7 cellular contexts compared by ENCODE assay signal in the genomic region with DNA sequence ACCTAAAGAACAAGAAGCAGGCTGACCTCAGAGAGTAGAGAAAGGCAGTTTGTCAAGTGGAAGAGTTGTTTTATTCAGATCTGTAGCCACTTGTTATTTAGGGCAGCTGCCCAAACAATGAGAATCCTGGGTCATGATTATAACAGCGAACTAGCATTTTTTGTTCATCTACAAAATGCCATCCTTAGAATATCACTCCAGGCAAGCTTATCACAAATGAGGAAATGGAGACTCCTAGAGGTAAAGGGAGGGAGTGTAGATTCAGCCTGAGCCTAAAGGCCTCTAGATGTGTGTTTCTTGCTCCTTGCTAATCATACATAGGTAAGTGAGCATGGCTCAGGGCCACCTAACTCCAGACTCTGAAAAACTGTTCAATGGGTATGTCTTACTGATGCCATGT.
DNase-seq lines count a peak whose midpoint lies in the region; ATAC-seq, FAIRE-seq and TF ChIP-seq lines count a peak whose summit lies in the region.

No MANE protein-coding gene starts in this region.

- H3K79me2 ChIP-seq in GM12878 (ENCODE audit: control insufficient read depth, insufficient read depth, low read length) = no peaks in the 10 kb centered on the region

- H3K36me3 ChIP-seq in GM12878 (ENCODE audit: control insufficient read depth in 2 of 2, insufficient read depth in 2 of 2, low read length in 1 of 2) (no peaks in the 10 kb centered on the region), lung (ENCODE audit: control insufficient read depth in 2 of 2, insufficient read depth in 2 of 2, low read length in 2 of 2) (no peaks in the 10 kb centered on the region)

- no peak overlapping the region for H3K4me2 ChIP-seq in GM12878 (ENCODE audit: control insufficient read depth, insufficient read depth)

- no peak overlapping the region for H2AFZ ChIP-seq in GM12878 (ENCODE audit: control insufficient read depth, low read depth, low read length)

- in situ Hi-C loops in GM12878 (cut with MboI) = no loop called here

- RAD21 ChIA-PET in GM12878 (lab: Charles Lee; ENCODE audit: unreplicated experiment) = interaction anchor here (1.0 to 2.5 kb wide), 7 partner anchors 142 to 736 kb away, joined by 3 to 27 read pairs (median 4); no protein-coding TSS in a partner anchor

- no peaks in the 10 kb centered on the region for H4K20me1 ChIP-seq in GM12878 (ENCODE audit: control insufficient read depth, insufficient read depth)

- no TSS peak for BruUV-seq in GM12878 (replicated peaks; lab: Mats Ljungman, UMichigan)

- no peak overlapping the region for H3K4me3 ChIP-seq in GM12878
- no peak overlapping the region for H3K4me3 ChIP-seq in lung

- DNase-seq in NCI-H2029 (lab: John Stamatoyannopoulos, UW) (peak; percentile 49), GM12878 (ENCODE audit: low read depth, low spot score) (no peak), lung (ENCODE audit: low spot score) (no peak), iPS-NIHi11 (ENCODE audit: low spot score) (no peak)
- DNase-seq in stimulated activated CD4-positive, alpha-beta T cell treated with anti-CD3 and anti-CD28 coated beads, Interleukin-1b, Interleukin-23, amount 100 ng/mL, for 48 hours = no peak

- TF ChIP-seq POLR2A in GM18505 (IDR thresholded peaks at IDR 0.05; ENCODE audit: borderline replicate concordance, extremely low read depth, insufficient read depth, insufficient read length) = no peak
- TF ChIP-seq POLR2A in GM12878 (IDR thresholded peaks at IDR 0.05; ENCODE audit: low read depth, low read length) = no peak

- peak; percentile 75 for TF ChIP-seq RAD21 in GM12878 (IDR thresholded peaks at IDR 0.05; ENCODE audit: insufficient read depth, low read depth, low read length)

- intact Hi-C loops in GM12878 (cut with micrococcal nuclease; ENCODE audit: unreplicated experiment) = loop anchor here (1.0 to 10.0 kb wide), 6 partner anchors 143 to 737 kb away; a partner anchor contains a TSS

- ATAC-seq in GM18505 (IDR thresholded peaks at IDR 0.05; ENCODE audit: unreplicated experiment) (peak; percentile 71), HG02623 (IDR thresholded peaks at IDR 0.05; ENCODE audit: unreplicated experiment) (peak; percentile 76), GM12878 (peak; percentile 98), lung (ENCODE audit: insufficient read depth, low FRiP score) (peak; percentile 49)

- H3K27ac ChIP-seq in GM12878 (ENCODE audit: control insufficient read depth, insufficient read depth) = no peak overlapping the region
- no peak overlapping the region for H3K27ac ChIP-seq in lung (ENCODE audit: low read depth in 1 of 2, low read length in 1 of 2)

- TF ChIP-seq EP300 in GM12878 (IDR thresholded peaks at IDR 0.05; ENCODE audit: borderline replicate concordance in 1 of 2, control insufficient read depth in 1 of 2, low read depth in 2 of 2, low read length in 2 of 2) = no peak

- CTCF ChIA-PET in GM12878 (lab: Yijun Ruan, JAX) = interaction anchor here (0.9 to 5.6 kb wide), 10 partner anchors 10 to 737 kb away, joined by 3 to 49 read pairs (median 4); no protein-coding TSS in a partner anchor

- no peak for FAIRE-seq in GM12878 (lab: Jason Lieb, UNC)

- WGBS in GM12878 (ENCODE audit: insufficient coverage, insufficient replicate concordance, low lambda C conversion rate, missing lambda C conversion rate) = 86% methylated on average over 1 of the region's 1 CpG
- WGBS in lung, 2 donors = 84 to 92% methylated on average over 1 of the region's 1 CpG

- H3K27me3 ChIP-seq in GM12878 (replicated peaks in 1 of 2; ENCODE audit: control insufficient read depth in 2 of 2, insufficient read depth in 2 of 2, low read length in 1 of 2) (no peaks in the 10 kb centered on the region), lung (ENCODE audit: control insufficient read depth, insufficient read depth) (no peaks in the 10 kb centered on the region)

- SMC1A ChIA-PET in GM12878 (lab: Charles Lee; ENCODE audit: uncharacterized antibody, unreplicated experiment) = interaction anchor here (0.6 to 3.0 kb wide), 7 partner anchors 141 to 696 kb away, joined by 3 to 40 read pairs (median 5); no protein-coding TSS in a partner anchor

- no peak overlapping the region for H3K9ac ChIP-seq in GM12878 (ENCODE audit: control insufficient read depth, insufficient read depth, low read length)

- H3K9me3 ChIP-seq in GM12878 (replicated peaks; ENCODE audit: control insufficient read depth, insufficient read depth, low read length) (no peaks in the 10 kb centered on the region), lung (ENCODE audit: control insufficient read depth in 2 of 2, insufficient read depth in 1 of 2, low read length in 1 of 2) (no peaks in the 10 kb centered on the region)

- POLR2A ChIA-PET in GM12878 (lab: Charles Lee) = no interaction called here

- no peaks in the 10 kb centered on the region for H3K4me1 ChIP-seq in GM12878 (ENCODE audit: control insufficient read depth, insufficient read depth, low read length)
- H3K4me1 ChIP-seq in lung (ENCODE audit: control insufficient read depth in 2 of 2, insufficient read depth in 2 of 2, low read length in 2 of 2) = peaks cover 0 to 4% of the 10 kb centered on the region in 2 donors

- TF ChIP-seq CTCF in GM12878 (IDR thresholded peaks at IDR 0.05 in 2 of 3, conservative IDR thresholded peaks at IDR 0.05 in 1 of 3; ENCODE audit: control insufficient read depth in 2 of 3, extremely low read depth in 1 of 3, insufficient read depth in 1 of 3, low read depth in 3 of 3, low read length in 3 of 3) = peak; percentile 56 to 73 (median 58); a peak in 5 of 6 replicates
- TF ChIP-seq CTCF in lung (IDR thresholded peaks at IDR 0.05; ENCODE audit: control extremely low read depth, extremely low read depth) = peak; percentile 34

TF ChIP-seq in GM12878, 131 proteins besides CTCF, POLR2A, EP300 and RAD21 (continues in another document):
- TF ChIP-seq, protein P1, sequence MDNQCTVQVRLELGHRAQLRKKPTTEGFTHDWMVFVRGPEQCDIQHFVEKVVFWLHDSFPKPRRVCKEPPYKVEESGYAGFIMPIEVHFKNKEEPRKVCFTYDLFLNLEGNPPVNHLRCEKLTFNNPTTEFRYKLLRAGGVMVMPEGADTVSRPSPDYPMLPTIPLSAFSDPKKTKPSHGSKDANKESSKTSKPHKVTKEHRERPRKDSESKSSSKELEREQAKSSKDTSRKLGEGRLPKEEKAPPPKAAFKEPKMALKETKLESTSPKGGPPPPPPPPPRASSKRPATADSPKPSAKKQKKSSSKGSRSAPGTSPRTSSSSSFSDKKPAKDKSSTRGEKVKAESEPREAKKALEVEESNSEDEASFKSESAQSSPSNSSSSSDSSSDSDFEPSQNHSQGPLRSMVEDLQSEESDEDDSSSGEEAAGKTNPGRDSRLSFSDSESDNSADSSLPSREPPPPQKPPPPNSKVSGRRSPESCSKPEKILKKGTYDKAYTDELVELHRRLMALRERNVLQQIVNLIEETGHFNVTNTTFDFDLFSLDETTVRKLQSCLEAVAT (IDR thresholded peaks at IDR 0.05) = no peak
- TF ChIP-seq, protein P2, sequence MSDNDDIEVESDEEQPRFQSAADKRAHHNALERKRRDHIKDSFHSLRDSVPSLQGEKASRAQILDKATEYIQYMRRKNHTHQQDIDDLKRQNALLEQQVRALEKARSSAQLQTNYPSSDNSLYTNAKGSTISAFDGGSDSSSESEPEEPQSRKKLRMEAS (IDR thresholded peaks at IDR 0.05; ENCODE audit: low read depth, low read length) = no peak
- TF ChIP-seq, protein P3, sequence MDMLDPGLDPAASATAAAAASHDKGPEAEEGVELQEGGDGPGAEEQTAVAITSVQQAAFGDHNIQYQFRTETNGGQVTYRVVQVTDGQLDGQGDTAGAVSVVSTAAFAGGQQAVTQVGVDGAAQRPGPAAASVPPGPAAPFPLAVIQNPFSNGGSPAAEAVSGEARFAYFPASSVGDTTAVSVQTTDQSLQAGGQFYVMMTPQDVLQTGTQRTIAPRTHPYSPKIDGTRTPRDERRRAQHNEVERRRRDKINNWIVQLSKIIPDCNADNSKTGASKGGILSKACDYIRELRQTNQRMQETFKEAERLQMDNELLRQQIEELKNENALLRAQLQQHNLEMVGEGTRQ (IDR thresholded peaks at IDR 0.05; ENCODE audit: borderline replicate concordance, low read depth, low read length) = no peak
- TF ChIP-seq ASH2L (IDR thresholded peaks at IDR 0.05; ENCODE audit: borderline replicate concordance, low read depth) (no peak), PAX8 (IDR thresholded peaks at IDR 0.05) (no peak), BRCA1 (IDR thresholded peaks at IDR 0.05; ENCODE audit: low read depth, low read length) (no peak), NRF1 (conservative IDR thresholded peaks at IDR 0.05; ENCODE audit: low read depth, low read length) (no peak), CBX3 (IDR thresholded peaks at IDR 0.05; ENCODE audit: borderline replicate concordance, low read depth) (no peak), GATAD2B (conservative IDR thresholded peaks at IDR 0.05; ENCODE audit: low read depth) (no peak)
- TF ChIP-seq, protein P4, sequence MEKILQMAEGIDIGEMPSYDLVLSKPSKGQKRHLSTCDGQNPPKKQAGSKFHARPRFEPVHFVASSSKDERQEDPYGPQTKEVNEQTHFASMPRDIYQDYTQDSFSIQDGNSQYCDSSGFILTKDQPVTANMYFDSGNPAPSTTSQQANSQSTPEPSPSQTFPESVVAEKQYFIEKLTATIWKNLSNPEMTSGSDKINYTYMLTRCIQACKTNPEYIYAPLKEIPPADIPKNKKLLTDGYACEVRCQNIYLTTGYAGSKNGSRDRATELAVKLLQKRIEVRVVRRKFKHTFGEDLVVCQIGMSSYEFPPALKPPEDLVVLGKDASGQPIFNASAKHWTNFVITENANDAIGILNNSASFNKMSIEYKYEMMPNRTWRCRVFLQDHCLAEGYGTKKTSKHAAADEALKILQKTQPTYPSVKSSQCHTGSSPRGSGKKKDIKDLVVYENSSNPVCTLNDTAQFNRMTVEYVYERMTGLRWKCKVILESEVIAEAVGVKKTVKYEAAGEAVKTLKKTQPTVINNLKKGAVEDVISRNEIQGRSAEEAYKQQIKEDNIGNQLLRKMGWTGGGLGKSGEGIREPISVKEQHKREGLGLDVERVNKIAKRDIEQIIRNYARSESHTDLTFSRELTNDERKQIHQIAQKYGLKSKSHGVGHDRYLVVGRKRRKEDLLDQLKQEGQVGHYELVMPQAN (conservative IDR thresholded peaks at IDR 0.05) = no peak
